ENCODE assay signal across 21 cellular contexts in the genomic region with DNA sequence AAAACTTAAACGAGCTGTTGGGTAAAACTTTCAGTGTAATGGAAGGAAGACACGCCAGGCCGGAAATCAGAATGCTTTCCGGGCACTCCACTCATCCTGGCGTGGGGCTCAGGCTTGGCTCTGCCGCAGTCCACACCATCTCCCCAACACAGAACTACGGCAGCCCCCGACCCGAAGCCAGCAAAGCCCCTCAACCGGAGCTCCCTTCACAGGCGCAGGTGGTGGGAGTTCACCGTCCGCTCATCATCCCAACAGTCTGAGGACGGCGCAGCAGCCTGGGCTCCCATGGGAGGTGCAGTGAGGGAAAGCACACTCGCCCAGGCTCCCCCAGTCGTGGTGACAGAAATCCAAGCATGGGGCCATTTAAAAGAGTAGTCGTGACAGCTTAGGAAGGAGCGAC. TPM values are rescaled to one million over a fixed set of nuclear protein-coding genes. Genes with fewer than 3 reads are reported as not detected.
"Had no signal": no experiment of that assay in that cellular context is flagged by ENCODE, and none has a peak within 500 bp of the region (broad histone marks: within the 10 kb centered on the region; RNA-seq: fewer than 3 reads in every experiment).

No MANE protein-coding gene starts in this region.

- H3K79me2 ChIP-seq: parathyroid adenoma had no signal

- H3K27me3 Mint-ChIP-seq: stimulated activated naive CD8-positive, alpha-beta T cell treated with anti-CD3 and anti-CD28 coated beads, Interleukin-15, Interleukin-2, amounts not matched to agents 100 ng/mL and 50 ng/mL, for 24 hours had no signal

- H3K4me2 ChIP-seq: neural progenitor cell had no signal

- H3K27ac Mint-ChIP-seq: mesothelial cell of epicardium; natural killer cell treated with Interleukin-12 subunit alpha and Interleukin-12 subunit beta and Interleukin-15 and Interleukin-18, amount 100 ng/mL, for 72 hours; neural progenitor cell; stimulated activated effector memory CD8-positive, alpha-beta T cell treated with anti-CD3 and anti-CD28 coated beads, Interleukin-12 subunit alpha, Interleukin-12 subunit beta, amount 100 ng/mL, for 72 hours; stimulated activated naive CD8-positive, alpha-beta T cell treated with anti-CD3 and anti-CD28 coated beads, Interleukin-15, Interleukin-2, amounts not matched to agents 100 ng/mL and 50 ng/mL, for 24 hours had no signal

- ATAC-seq: esophagus mucosa; heart left ventricle; left lobe of liver; natural killer cell treated with Interleukin-12 subunit alpha and Interleukin-12 subunit beta and Interleukin-15 and Interleukin-18, amount 100 ng/mL, for 72 hours; right lobe of liver; stimulated activated effector memory CD8-positive, alpha-beta T cell treated with anti-CD3 and anti-CD28 coated beads, Interleukin-12 subunit alpha, Interleukin-12 subunit beta, amount 100 ng/mL, for 72 hours had no signal

- H2AFZ ChIP-seq: neural progenitor cell, parathyroid adenoma had no signal

- H3K4me1 Mint-ChIP-seq: mesothelial cell of epicardium; neural progenitor cell; stimulated activated effector memory CD8-positive, alpha-beta T cell treated with anti-CD3 and anti-CD28 coated beads, Interleukin-12 subunit alpha, Interleukin-12 subunit beta, amount 100 ng/mL, for 72 hours had no signal

- H3K4me3 Mint-ChIP-seq: mesothelial cell of epicardium; natural killer cell treated with Interleukin-12 subunit alpha and Interleukin-12 subunit beta and Interleukin-15 and Interleukin-18, amount 100 ng/mL, for 72 hours; neural progenitor cell; stimulated activated effector memory CD8-positive, alpha-beta T cell treated with anti-CD3 and anti-CD28 coated beads, Interleukin-12 subunit alpha, Interleukin-12 subunit beta, amount 100 ng/mL, for 72 hours; stimulated activated naive CD8-positive, alpha-beta T cell treated with anti-CD3 and anti-CD28 coated beads, Interleukin-15, Interleukin-2, amounts not matched to agents 100 ng/mL and 50 ng/mL, for 24 hours had no signal

- H3K4me3 ChIP-seq: dorsolateral prefrontal cortex, heart left ventricle, neural progenitor cell, prostate gland, right lobe of liver, testis, transverse colon had no signal

- H3K9ac ChIP-seq: neural progenitor cell, parathyroid adenoma had no signal

- H3K27ac ChIP-seq: dorsolateral prefrontal cortex, heart left ventricle, neural progenitor cell, parathyroid adenoma, prostate gland, right lobe of liver, testis, transverse colon had no signal

- H3K9me3 ChIP-seq: prostate gland, right lobe of liver, testis had no signal

- DNase-seq: cortex of kidney; dorsolateral prefrontal cortex; effector CD8-positive, alpha-beta T cell; hippocampal formation; occipital lobe; retina; right lobe of liver; stimulated activated CD4-positive, alpha-beta T cell treated with anti-CD3 and anti-CD28 coated beads, Interleukin-4, amount 100 ng/mL, for 1 hour; stimulated activated CD8-positive, alpha-beta memory T cell treated with anti-CD3 and anti-CD28 coated beads, Interleukin-4, amount 100 ng/mL, for 48 hours; testis; transverse colon had no signal

- H3K36me3 ChIP-seq: heart left ventricle, neural progenitor cell, prostate gland, right lobe of liver, transverse colon had no signal

- H3K36me3 Mint-ChIP-seq: neural progenitor cell; stimulated activated effector memory CD8-positive, alpha-beta T cell treated with anti-CD3 and anti-CD28 coated beads, Interleukin-12 subunit alpha, Interleukin-12 subunit beta, amount 100 ng/mL, for 72 hours had no signal

- H3K4me1 ChIP-seq: heart left ventricle, neural progenitor cell, parathyroid adenoma, prostate gland, right lobe of liver, testis, transverse colon had no signal

- H3K27me3 ChIP-seq: dorsolateral prefrontal cortex, heart left ventricle, neural progenitor cell, right lobe of liver, testis, transverse colon had no signal

RNA-seq across cellular contexts. Expression of a gene that starts 11.0 kb away (rescaled TPM):
- total RNA-seq: natural killer cell treated with Interleukin-12 subunit alpha and Interleukin-12 subunit beta and Interleukin-15 and Interleukin-18, amount 100 ng/mL, for 72 hours had no signal
